1 cellular context compared by ENCODE assay signal in the genomic region with DNA sequence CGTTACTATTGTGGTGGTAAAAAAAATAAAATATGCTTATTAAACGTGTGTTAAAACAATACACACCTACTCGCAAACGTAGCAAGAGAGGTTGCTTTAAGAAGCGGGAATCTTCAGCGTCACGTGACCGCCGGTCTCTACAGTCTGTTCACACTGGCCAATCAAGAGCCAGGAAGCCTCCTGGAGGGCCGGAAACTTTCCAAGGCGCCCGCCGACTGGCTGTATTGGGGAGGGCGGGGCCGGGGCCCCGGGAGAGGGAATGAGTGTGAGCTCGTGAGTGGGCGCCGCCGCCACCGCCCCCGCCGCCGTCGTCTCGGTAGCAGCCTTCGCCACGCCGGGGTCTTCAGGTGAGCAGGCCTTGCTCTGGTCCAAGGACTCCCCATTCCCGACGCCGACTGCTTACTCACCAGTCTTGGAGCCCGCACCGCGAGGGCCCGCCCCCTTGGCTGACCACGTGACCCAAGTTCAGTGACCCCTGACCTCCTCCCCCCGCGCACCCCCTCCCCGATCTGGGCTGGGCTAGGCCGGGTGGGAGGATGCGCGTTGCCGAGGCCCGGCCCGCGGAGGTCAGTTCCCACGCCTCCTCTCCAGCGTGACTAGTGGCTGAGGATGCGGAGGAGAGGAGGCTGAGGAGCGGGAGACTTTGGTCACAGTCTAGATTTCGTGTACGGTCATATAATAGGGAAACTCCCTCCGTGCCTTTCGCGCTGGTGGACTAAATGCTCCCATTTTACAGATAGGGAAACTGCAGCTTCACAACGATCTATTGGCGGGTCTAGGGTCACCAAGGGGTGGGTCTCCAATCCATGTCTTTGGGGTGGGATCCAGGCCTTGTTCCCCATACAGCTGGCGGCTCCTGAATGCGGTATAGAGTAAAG.
A peak's percentile ranks its signal among the peaks of the same experiment; 100 is the strongest.
TF ChIP-seq lines count a peak whose summit lies in the region.

A gene with protein sequence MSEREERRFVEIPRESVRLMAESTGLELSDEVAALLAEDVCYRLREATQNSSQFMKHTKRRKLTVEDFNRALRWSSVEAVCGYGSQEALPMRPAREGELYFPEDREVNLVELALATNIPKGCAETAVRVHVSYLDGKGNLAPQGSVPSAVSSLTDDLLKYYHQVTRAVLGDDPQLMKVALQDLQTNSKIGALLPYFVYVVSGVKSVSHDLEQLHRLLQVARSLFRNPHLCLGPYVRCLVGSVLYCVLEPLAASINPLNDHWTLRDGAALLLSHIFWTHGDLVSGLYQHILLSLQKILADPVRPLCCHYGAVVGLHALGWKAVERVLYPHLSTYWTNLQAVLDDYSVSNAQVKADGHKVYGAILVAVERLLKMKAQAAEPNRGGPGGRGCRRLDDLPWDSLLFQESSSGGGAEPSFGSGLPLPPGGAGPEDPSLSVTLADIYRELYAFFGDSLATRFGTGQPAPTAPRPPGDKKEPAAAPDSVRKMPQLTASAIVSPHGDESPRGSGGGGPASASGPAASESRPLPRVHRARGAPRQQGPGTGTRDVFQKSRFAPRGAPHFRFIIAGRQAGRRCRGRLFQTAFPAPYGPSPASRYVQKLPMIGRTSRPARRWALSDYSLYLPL (plus strand): TSS at position 253 of the 878 bp plus-strand sequence. CDS start 4,388 bp downstream, outside the sequence.

TF ChIP-seq in HepG2, 621 proteins besides CTCF, POLR2A, EP300 and RAD21 (continued from another document and continues in another):
- TF ChIP-seq HNRNPLL (IDR thresholded peaks at IDR 0.05; ENCODE audit: low read depth, low read length, poor library complexity, severe bottlenecking) (peak; percentile 47), ZKSCAN5 (CRISPR knock-in tag; IDR thresholded peaks at IDR 0.05) (no peak), ZNF766 (CRISPR knock-in tag; IDR thresholded peaks at IDR 0.05; ENCODE audit: borderline replicate concordance) (no peak), ZNF644 (CRISPR knock-in tag; IDR thresholded peaks at IDR 0.05; ENCODE audit: low read depth) (no peak), RBM39 (IDR thresholded peaks at IDR 0.05; ENCODE audit: low read depth, low read length, poor library complexity, severe bottlenecking) (peak; percentile 72), FOXP1 (IDR thresholded peaks at IDR 0.05) (no peak), FOXP1 (CRISPR knock-in tag; IDR thresholded peaks at IDR 0.05) (no peak), ZKSCAN8 (CRISPR knock-in tag; IDR thresholded peaks at IDR 0.05; ENCODE audit: borderline replicate concordance) (no peak), ISX (CRISPR knock-in tag; conservative IDR thresholded peaks at IDR 0.05) (no peak), ELF1 (CRISPR knock-in tag; IDR thresholded peaks at IDR 0.05) (no peak), PRMT3 (CRISPR knock-in tag; IDR thresholded peaks at IDR 0.05; ENCODE audit: borderline replicate concordance, low read depth) (no peak), TBL1XR1 (IDR thresholded peaks at IDR 0.05; ENCODE audit: borderline replicate concordance, low read length, partially characterized antibody) (peak; percentile 19), HES4 (CRISPR knock-in tag; IDR thresholded peaks at IDR 0.05; ENCODE audit: borderline replicate concordance) (no peak), ZNF670 (CRISPR knock-in tag; IDR thresholded peaks at IDR 0.05; ENCODE audit: borderline replicate concordance) (0 out of 2 replicates have a peak, but pooled peaks have one; percentile 34), KDM1A (CRISPR knock-in tag; IDR thresholded peaks at IDR 0.05) (peak; percentile 82; the same call in 1 of the 2 replicates), ZNF274 (CRISPR knock-in tag; IDR thresholded peaks at IDR 0.05) (0 out of 2 replicates have a peak, but pooled peaks have one; percentile 48), HMGA1 (CRISPR knock-in tag; conservative IDR thresholded peaks at IDR 0.05) (no peak), RXRB (CRISPR knock-in tag; IDR thresholded peaks at IDR 0.05; ENCODE audit: borderline replicate concordance) (peak; percentile 80; the same call in 1 of the 2 replicates), POGZ (CRISPR knock-in tag; IDR thresholded peaks at IDR 0.05) (no peak), CBX5 (CRISPR knock-in tag; IDR thresholded peaks at IDR 0.05; ENCODE audit: borderline replicate concordance) (peak; percentile 67; the same call in 1 of the 2 replicates), ZNF20 (CRISPR knock-in tag; IDR thresholded peaks at IDR 0.05) (no peak), BHLHE40 (IDR thresholded peaks at IDR 0.05; ENCODE audit: low read length) (peak; percentile 87), SP5 (CRISPR knock-in tag; IDR thresholded peaks at IDR 0.05; ENCODE audit: borderline replicate concordance, low read depth) (no peak), NBN (conservative IDR thresholded peaks at IDR 0.05) (no peak), KLF12 (CRISPR knock-in tag; IDR thresholded peaks at IDR 0.05; ENCODE audit: borderline replicate concordance) (peak; percentile 31; the same call in 1 of the 2 replicates), GABPA (IDR thresholded peaks at IDR 0.05; ENCODE audit: low read depth, low read length) (peak; percentile 32), GABPA (CRISPR knock-in tag; IDR thresholded peaks at IDR 0.05; ENCODE audit: low read depth) (peak; percentile 74), ATRX (CRISPR knock-in tag; IDR thresholded peaks at IDR 0.05; ENCODE audit: borderline replicate concordance) (no peak), ZSCAN20 (CRISPR knock-in tag; IDR thresholded peaks at IDR 0.05; ENCODE audit: borderline replicate concordance) (no peak), AGO2 (optimal IDR thresholded peaks at IDR 0.05; ENCODE audit: low read depth, low read length) (peak; percentile 58), ZNF614 (CRISPR knock-in tag; IDR thresholded peaks at IDR 0.05; ENCODE audit: borderline replicate concordance) (no peak), ZNF501 (CRISPR knock-in tag; IDR thresholded peaks at IDR 0.05) (no peak)
- TF ChIP-seq, protein P1, sequence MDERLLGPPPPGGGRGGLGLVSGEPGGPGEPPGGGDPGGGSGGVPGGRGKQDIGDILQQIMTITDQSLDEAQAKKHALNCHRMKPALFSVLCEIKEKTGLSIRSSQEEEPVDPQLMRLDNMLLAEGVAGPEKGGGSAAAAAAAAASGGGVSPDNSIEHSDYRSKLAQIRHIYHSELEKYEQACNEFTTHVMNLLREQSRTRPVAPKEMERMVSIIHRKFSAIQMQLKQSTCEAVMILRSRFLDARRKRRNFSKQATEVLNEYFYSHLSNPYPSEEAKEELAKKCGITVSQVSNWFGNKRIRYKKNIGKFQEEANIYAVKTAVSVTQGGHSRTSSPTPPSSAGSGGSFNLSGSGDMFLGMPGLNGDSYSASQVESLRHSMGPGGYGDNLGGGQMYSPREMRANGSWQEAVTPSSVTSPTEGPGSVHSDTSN (CRISPR knock-in tag; IDR thresholded peaks at IDR 0.05) = no peak
- TF ChIP-seq, protein P2, sequence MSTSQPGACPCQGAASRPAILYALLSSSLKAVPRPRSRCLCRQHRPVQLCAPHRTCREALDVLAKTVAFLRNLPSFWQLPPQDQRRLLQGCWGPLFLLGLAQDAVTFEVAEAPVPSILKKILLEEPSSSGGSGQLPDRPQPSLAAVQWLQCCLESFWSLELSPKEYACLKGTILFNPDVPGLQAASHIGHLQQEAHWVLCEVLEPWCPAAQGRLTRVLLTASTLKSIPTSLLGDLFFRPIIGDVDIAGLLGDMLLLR (CRISPR knock-in tag; IDR thresholded peaks at IDR 0.05) = no peak
- TF ChIP-seq, protein P3, sequence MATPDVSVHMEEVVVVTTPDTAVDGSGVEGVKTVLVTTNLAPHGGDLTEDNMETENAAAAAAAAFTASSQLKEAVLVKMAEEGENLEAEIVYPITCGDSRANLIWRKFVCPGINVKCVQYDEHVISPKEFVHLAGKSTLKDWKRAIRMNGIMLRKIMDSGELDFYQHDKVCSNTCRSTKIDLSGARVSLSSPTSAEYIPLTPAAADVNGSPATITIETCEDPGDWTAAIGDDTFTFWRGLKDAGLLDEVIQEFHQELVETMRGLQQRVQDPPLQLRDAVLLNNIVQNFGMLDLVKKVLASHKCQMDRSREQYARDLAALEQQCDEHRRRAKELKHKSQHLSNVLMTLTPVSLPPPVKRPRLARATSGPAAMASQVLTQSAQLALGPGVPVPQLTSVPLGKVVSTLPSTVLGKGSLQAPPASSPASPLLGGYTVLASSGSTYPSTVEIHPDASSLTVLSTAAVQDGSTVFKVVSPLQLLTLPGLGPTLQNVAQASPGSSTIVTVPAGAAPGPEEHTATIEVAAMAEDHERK (CRISPR knock-in tag; IDR thresholded peaks at IDR 0.05; ENCODE audit: low read depth) = no peak
- TF ChIP-seq, protein P4, sequence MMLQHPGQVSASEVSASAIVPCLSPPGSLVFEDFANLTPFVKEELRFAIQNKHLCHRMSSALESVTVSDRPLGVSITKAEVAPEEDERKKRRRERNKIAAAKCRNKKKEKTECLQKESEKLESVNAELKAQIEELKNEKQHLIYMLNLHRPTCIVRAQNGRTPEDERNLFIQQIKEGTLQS (CRISPR knock-in tag; IDR thresholded peaks at IDR 0.05) = 0 out of 2 replicates have a peak, but pooled peaks have one; percentile 60
- TF ChIP-seq, protein P5, sequence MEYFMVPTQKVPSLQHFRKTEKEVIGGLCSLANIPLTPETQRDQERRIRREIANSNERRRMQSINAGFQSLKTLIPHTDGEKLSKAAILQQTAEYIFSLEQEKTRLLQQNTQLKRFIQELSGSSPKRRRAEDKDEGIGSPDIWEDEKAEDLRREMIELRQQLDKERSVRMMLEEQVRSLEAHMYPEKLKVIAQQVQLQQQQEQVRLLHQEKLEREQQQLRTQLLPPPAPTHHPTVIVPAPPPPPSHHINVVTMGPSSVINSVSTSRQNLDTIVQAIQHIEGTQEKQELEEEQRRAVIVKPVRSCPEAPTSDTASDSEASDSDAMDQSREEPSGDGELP (IDR thresholded peaks at IDR 0.05; ENCODE audit: borderline replicate concordance, low read depth) = no peak
- TF ChIP-seq, protein P6, sequence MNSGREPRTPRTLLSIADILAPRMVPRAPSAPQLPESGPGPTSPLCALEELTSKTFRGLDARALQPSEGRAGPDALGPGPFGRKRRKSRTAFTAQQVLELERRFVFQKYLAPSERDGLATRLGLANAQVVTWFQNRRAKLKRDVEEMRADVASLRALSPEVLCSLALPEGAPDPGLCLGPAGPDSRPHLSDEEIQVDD (CRISPR knock-in tag; IDR thresholded peaks at IDR 0.05; ENCODE audit: borderline replicate concordance) = no peak
- TF ChIP-seq, protein P7, sequence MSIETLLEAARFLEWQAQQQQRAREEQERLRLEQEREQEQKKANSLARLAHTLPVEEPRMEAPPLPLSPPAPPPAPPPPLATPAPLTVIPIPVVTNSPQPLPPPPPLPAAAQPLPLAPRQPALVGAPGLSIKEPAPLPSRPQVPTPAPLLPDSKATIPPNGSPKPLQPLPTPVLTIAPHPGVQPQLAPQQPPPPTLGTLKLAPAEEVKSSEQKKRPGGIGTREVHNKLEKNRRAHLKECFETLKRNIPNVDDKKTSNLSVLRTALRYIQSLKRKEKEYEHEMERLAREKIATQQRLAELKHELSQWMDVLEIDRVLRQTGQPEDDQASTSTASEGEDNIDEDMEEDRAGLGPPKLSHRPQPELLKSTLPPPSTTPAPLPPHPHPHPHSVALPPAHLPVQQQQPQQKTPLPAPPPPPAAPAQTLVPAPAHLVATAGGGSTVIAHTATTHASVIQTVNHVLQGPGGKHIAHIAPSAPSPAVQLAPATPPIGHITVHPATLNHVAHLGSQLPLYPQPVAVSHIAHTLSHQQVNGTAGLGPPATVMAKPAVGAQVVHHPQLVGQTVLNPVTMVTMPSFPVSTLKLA (IDR thresholded peaks at IDR 0.05) = 0 out of 2 replicates have a peak, but pooled peaks have one; percentile 19
- TF ChIP-seq, protein P8, sequence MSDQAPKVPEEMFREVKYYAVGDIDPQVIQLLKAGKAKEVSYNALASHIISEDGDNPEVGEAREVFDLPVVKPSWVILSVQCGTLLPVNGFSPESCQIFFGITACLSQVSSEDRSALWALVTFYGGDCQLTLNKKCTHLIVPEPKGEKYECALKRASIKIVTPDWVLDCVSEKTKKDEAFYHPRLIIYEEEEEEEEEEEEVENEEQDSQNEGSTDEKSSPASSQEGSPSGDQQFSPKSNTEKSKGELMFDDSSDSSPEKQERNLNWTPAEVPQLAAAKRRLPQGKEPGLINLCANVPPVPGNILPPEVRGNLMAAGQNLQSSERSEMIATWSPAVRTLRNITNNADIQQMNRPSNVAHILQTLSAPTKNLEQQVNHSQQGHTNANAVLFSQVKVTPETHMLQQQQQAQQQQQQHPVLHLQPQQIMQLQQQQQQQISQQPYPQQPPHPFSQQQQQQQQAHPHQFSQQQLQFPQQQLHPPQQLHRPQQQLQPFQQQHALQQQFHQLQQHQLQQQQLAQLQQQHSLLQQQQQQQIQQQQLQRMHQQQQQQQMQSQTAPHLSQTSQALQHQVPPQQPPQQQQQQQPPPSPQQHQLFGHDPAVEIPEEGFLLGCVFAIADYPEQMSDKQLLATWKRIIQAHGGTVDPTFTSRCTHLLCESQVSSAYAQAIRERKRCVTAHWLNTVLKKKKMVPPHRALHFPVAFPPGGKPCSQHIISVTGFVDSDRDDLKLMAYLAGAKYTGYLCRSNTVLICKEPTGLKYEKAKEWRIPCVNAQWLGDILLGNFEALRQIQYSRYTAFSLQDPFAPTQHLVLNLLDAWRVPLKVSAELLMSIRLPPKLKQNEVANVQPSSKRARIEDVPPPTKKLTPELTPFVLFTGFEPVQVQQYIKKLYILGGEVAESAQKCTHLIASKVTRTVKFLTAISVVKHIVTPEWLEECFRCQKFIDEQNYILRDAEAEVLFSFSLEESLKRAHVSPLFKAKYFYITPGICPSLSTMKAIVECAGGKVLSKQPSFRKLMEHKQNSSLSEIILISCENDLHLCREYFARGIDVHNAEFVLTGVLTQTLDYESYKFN (CRISPR knock-in tag; conservative IDR thresholded peaks at IDR 0.05) = peak; percentile 56
- TF ChIP-seq, protein P9, sequence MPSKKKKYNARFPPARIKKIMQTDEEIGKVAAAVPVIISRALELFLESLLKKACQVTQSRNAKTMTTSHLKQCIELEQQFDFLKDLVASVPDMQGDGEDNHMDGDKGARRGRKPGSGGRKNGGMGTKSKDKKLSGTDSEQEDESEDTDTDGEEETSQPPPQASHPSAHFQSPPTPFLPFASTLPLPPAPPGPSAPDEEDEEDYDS (CRISPR knock-in tag; IDR thresholded peaks at IDR 0.05) = peak; percentile 55; the same call in 1 of the 2 replicates
- TF ChIP-seq, protein P10, sequence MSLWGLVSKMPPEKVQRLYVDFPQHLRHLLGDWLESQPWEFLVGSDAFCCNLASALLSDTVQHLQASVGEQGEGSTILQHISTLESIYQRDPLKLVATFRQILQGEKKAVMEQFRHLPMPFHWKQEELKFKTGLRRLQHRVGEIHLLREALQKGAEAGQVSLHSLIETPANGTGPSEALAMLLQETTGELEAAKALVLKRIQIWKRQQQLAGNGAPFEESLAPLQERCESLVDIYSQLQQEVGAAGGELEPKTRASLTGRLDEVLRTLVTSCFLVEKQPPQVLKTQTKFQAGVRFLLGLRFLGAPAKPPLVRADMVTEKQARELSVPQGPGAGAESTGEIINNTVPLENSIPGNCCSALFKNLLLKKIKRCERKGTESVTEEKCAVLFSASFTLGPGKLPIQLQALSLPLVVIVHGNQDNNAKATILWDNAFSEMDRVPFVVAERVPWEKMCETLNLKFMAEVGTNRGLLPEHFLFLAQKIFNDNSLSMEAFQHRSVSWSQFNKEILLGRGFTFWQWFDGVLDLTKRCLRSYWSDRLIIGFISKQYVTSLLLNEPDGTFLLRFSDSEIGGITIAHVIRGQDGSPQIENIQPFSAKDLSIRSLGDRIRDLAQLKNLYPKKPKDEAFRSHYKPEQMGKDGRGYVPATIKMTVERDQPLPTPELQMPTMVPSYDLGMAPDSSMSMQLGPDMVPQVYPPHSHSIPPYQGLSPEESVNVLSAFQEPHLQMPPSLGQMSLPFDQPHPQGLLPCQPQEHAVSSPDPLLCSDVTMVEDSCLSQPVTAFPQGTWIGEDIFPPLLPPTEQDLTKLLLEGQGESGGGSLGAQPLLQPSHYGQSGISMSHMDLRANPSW (CRISPR knock-in tag; IDR thresholded peaks at IDR 0.05; ENCODE audit: borderline replicate concordance) = no peak
